21 cellular contexts compared by ENCODE assay signal in the genomic region with DNA sequence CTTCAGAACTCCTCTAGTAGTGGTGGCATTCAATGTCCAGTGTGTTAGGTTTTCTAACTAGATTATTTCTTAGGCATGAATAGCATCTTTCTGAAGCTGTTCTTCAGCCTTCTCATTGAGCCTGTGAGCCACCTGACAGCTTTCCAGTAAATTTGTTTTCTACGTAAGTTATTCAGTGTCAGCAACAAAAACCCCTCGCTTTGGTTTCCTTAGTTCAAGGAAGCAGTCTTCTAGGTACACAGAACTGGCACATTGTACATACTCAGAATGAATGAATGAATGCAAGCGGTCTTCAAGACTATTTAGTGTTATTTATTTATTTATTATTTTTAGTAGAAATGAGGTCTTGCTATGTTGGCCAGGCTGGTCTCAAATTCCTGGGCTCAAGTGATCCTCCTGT. TPM values are rescaled to one million over a fixed set of nuclear protein-coding genes. Genes with fewer than 3 reads are reported as not detected.
A peak's percentile ranks its signal among the peaks of the same experiment; 100 is the strongest.
DNase-seq lines count a peak whose midpoint lies in the region; ATAC-seq and TF ChIP-seq lines count a peak whose summit lies in the region.
"Had no signal": no experiment of that assay in that cellular context is flagged by ENCODE, and none has a peak within 500 bp of the region (broad histone marks: within the 10 kb centered on the region; RNA-seq: fewer than 3 reads in every experiment).

No MANE protein-coding gene starts in this region.

- H3K9me3 ChIP-seq in osteoblast (ENCODE audit: low read depth, low read length): no peaks in the 10 kb centered on the region
- H3K9me3 ChIP-seq: HAP-1 had no signal

- no peaks in the 10 kb centered on the region for H3K9me3 Mint-ChIP-seq in activated CD8-positive, alpha-beta memory T cell treated with anti-CD3 and anti-CD28 coated beads, Interleukin-2, amount 10 ng/mL, durations not matched to agents 7 days and 5 days (ENCODE audit: low read depth)
- H3K9me3 Mint-ChIP-seq in stimulated activated effector memory CD8-positive, alpha-beta T cell treated with anti-CD3 and anti-CD28 coated beads, Interleukin-12 subunit alpha, Interleukin-12 subunit beta, amount 100 ng/mL, for 72 hours: peaks cover 2% of the 10 kb centered on the region

- peaks cover 4% of the 10 kb centered on the region for H3K4me1 Mint-ChIP-seq in activated CD8-positive, alpha-beta memory T cell treated with anti-CD3 and anti-CD28 coated beads, Interleukin-2, amount 10 ng/mL, durations not matched to agents 7 days and 5 days
- H3K4me1 Mint-ChIP-seq in stimulated activated effector memory CD8-positive, alpha-beta T cell treated with anti-CD3 and anti-CD28 coated beads, Interleukin-12 subunit alpha, Interleukin-12 subunit beta, amount 100 ng/mL, for 72 hours: peaks cover 6% of the 10 kb centered on the region
- H3K4me1 Mint-ChIP-seq: B cell; CD4-positive, alpha-beta memory T cell had no signal

- peak overlapping the region; percentile 25 for H3K27ac Mint-ChIP-seq in activated CD8-positive, alpha-beta memory T cell treated with anti-CD3 and anti-CD28 coated beads, Interleukin-2, amount 10 ng/mL, durations not matched to agents 7 days and 5 days
- no peak overlapping the region for H3K27ac Mint-ChIP-seq in stimulated activated effector memory CD8-positive, alpha-beta T cell treated with anti-CD3 and anti-CD28 coated beads, Interleukin-12 subunit alpha, Interleukin-12 subunit beta, amount 100 ng/mL, for 72 hours
- H3K27ac Mint-ChIP-seq: B cell; CD4-positive, alpha-beta memory T cell; HFFc6 had no signal

- H3K36me3 ChIP-seq in osteoblast (ENCODE audit: insufficient read depth, low read length): no peaks in the 10 kb centered on the region
- H3K36me3 ChIP-seq: BLaER1, HAP-1 had no signal

- H3K4me3 Mint-ChIP-seq in activated CD8-positive, alpha-beta memory T cell treated with anti-CD3 and anti-CD28 coated beads, Interleukin-2, amount 10 ng/mL, durations not matched to agents 7 days and 5 days: no peak overlapping the region
- no peak overlapping the region for H3K4me3 Mint-ChIP-seq in stimulated activated effector memory CD8-positive, alpha-beta T cell treated with anti-CD3 and anti-CD28 coated beads, Interleukin-12 subunit alpha, Interleukin-12 subunit beta, amount 100 ng/mL, for 72 hours
- H3K4me3 Mint-ChIP-seq: B cell; CD4-positive, alpha-beta memory T cell; HFFc6 had no signal

- no peak overlapping the region for H3K27ac ChIP-seq in osteoblast (ENCODE audit: low read depth, low read length)
- H3K27ac ChIP-seq: 22Rv1, BLaER1, C4-2B had no signal

- H3K4me2 ChIP-seq in osteoblast (ENCODE audit: insufficient read depth, low read length): no peak overlapping the region
- H3K4me2 ChIP-seq: BLaER1 had no signal

- H3K27me3 ChIP-seq in osteoblast (ENCODE audit: insufficient read depth, low read length): no peaks in the 10 kb centered on the region
- H3K27me3 ChIP-seq: BLaER1 had no signal

- ATAC-seq in activated CD4-positive, CD25-positive, alpha-beta regulatory T cell treated with anti-CD3 and anti-CD28 coated beads, Interleukin-2, amount 50 U/mL, for 24 hours: peak; percentile 12 to 30
- ATAC-seq in activated CD8-positive, alpha-beta memory T cell treated with anti-CD3 and anti-CD28 coated beads, Interleukin-2, amount 10 ng/mL, durations not matched to agents 7 days and 5 days: no peak
- peak; percentile 58 for ATAC-seq in stimulated activated effector memory CD8-positive, alpha-beta T cell treated with anti-CD3 and anti-CD28 coated beads, Interleukin-12 subunit alpha, Interleukin-12 subunit beta, amount 100 ng/mL, for 72 hours

- H3K4me1 ChIP-seq in osteoblast (ENCODE audit: insufficient read depth, low read length): no peaks in the 10 kb centered on the region
- H3K4me1 ChIP-seq: BLaER1 had no signal

- H3K79me2 ChIP-seq in osteoblast (ENCODE audit: insufficient read depth, low read length): no peaks in the 10 kb centered on the region

- TF ChIP-seq CTCF in osteoblast (IDR thresholded peaks at IDR 0.05; ENCODE audit: extremely low read depth, low read depth, low read length): no peak

- H2AFZ ChIP-seq in osteoblast (ENCODE audit: low read length): no peak overlapping the region

- peaks cover 3% of the 10 kb centered on the region for H3K36me3 Mint-ChIP-seq in activated CD8-positive, alpha-beta memory T cell treated with anti-CD3 and anti-CD28 coated beads, Interleukin-2, amount 10 ng/mL, durations not matched to agents 7 days and 5 days
- no peaks in the 10 kb centered on the region for H3K36me3 Mint-ChIP-seq in stimulated activated effector memory CD8-positive, alpha-beta T cell treated with anti-CD3 and anti-CD28 coated beads, Interleukin-12 subunit alpha, Interleukin-12 subunit beta, amount 100 ng/mL, for 72 hours
- H3K36me3 Mint-ChIP-seq: CD4-positive, alpha-beta memory T cell had no signal

- no peaks in the 10 kb centered on the region for H3K27me3 Mint-ChIP-seq in activated CD8-positive, alpha-beta memory T cell treated with anti-CD3 and anti-CD28 coated beads, Interleukin-2, amount 10 ng/mL, durations not matched to agents 7 days and 5 days
- H3K27me3 Mint-ChIP-seq: B cell; CD4-positive, alpha-beta memory T cell had no signal

- no peak for DNase-seq in activated CD4-positive, CD25-positive, alpha-beta regulatory T cell (lab: John Stamatoyannopoulos, UW)
- no peak for DNase-seq in activated CD8-positive, alpha-beta memory T cell treated with anti-CD3 and anti-CD28 coated beads, Interleukin-2, amount 10 ng/mL, durations not matched to agents 7 days and 5 days
- no peak for DNase-seq in activated CD8-positive, alpha-beta memory T cell treated with anti-CD3 and anti-CD28 coated beads, Interleukin-2, amount 50 U/mL, for 48 hours
- DNase-seq in stimulated activated effector memory CD8-positive, alpha-beta T cell treated with anti-CD3 and anti-CD28 coated beads, Interleukin-12 subunit alpha, Interleukin-12 subunit beta, amount 100 ng/mL, for 72 hours (ENCODE audit: low spot score in 2 of 2): no peak
- DNase-seq in osteoblast (ENCODE audit: insufficient read length, low spot score, missing footprints): no peak
- DNase-seq: Calu3; CD4-positive, alpha-beta memory T cell; COR-L47; DMS53; DMS79 treated with DMSO at 0.1 percent for 48 hours; GF-D8; GOT3; HFFc6 had no signal

- no peaks in the 10 kb centered on the region for H4K20me1 ChIP-seq in osteoblast (ENCODE audit: insufficient read depth, low read length)
- H4K20me1 ChIP-seq: BLaER1 had no signal

- CTCF ChIA-PET in activated CD8-positive, alpha-beta memory T cell treated with anti-CD3 and anti-CD28 coated beads, Interleukin-2, amount 10 ng/mL, durations not matched to agents 7 days and 5 days (lab: Charles Lee): no interaction called here

- H3K4me3 ChIP-seq in osteoblast (ENCODE audit: insufficient read depth, low read length): no peak overlapping the region
- H3K4me3 ChIP-seq: BLaER1, HAP-1 had no signal

RNA-seq across cellular contexts. Expression of gene DRD3, which starts 44.9 kb away (rescaled TPM):
- not detected for total RNA-seq in activated CD8-positive, alpha-beta memory T cell treated with anti-CD3 and anti-CD28 coated beads, Interleukin-2, amount 10 ng/mL, durations not matched to agents 7 days and 5 days
- total RNA-seq in osteoblast: not detected in 2 replicates
- total RNA-seq: B cell, Calu3, Daoy, G401, HFFc6 had no signal
